8 cellular contexts compared by ENCODE assay signal in the genomic region with DNA sequence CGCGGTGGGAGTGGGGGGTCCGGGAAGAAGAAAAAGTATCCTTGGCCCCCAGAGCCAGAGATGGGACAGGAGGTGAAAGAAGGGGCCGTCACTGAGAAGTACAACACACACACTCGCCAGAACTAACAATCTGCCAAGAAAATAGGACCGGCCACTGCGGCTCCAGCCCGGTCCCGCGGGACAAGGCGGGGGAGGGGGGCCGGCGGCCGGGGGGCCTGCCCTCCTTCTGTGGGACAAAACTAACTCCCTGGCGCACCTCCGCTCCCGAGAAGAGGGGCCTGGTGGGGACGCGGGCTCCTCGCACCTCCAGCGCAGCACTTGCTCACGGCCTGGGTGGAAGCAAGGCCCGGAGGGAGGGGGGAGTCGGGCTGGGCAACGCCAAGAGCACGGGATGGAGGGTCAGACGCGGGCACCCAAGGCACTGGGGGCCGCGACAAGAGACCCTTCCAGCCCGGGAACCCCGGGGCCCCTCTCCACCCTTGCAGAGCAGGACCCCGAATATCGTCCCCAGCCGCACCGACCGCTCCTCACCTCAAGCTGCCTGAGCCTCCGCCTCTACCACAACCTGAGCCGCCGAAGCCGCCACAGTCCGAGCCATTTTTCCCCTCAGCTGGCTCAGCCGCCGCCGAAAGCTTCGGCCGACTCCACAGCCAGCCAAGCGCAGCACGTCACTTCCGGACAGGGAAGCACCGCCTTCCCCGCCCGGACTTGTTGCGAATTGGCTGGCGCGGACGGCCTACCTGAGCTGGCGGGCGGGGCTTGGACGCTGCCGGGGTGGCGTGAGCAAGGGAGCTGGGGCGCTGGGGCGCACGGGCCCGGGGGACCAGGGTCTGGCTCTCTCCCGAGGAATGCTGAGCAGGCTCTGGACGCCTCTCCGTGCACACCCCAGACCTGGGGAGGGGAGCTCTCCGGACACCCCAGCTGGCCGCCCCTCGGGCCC. TPM values are rescaled to one million over a fixed set of nuclear protein-coding genes. Genes with fewer than 3 reads are reported as not detected.
DNase-seq lines count a peak whose midpoint lies in the region; ATAC-seq and TF ChIP-seq lines count a peak whose summit lies in the region.

A gene with protein sequence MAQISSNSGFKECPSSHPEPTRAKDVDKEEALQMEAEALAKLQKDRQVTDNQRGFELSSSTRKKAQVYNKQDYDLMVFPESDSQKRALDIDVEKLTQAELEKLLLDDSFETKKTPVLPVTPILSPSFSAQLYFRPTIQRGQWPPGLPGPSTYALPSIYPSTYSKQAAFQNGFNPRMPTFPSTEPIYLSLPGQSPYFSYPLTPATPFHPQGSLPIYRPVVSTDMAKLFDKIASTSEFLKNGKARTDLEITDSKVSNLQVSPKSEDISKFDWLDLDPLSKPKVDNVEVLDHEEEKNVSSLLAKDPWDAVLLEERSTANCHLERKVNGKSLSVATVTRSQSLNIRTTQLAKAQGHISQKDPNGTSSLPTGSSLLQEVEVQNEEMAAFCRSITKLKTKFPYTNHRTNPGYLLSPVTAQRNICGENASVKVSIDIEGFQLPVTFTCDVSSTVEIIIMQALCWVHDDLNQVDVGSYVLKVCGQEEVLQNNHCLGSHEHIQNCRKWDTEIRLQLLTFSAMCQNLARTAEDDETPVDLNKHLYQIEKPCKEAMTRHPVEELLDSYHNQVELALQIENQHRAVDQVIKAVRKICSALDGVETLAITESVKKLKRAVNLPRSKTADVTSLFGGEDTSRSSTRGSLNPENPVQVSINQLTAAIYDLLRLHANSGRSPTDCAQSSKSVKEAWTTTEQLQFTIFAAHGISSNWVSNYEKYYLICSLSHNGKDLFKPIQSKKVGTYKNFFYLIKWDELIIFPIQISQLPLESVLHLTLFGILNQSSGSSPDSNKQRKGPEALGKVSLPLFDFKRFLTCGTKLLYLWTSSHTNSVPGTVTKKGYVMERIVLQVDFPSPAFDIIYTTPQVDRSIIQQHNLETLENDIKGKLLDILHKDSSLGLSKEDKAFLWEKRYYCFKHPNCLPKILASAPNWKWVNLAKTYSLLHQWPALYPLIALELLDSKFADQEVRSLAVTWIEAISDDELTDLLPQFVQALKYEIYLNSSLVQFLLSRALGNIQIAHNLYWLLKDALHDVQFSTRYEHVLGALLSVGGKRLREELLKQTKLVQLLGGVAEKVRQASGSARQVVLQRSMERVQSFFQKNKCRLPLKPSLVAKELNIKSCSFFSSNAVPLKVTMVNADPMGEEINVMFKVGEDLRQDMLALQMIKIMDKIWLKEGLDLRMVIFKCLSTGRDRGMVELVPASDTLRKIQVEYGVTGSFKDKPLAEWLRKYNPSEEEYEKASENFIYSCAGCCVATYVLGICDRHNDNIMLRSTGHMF (N-terminal part only) (minus strand): TSS at position 670 of the 940 bp plus-strand sequence. CDS start 38,245 bp downstream, outside the sequence.

- H3K27ac ChIP-seq in adrenal gland = peak within 1 kb of the TSS; percentile 87 to 99 (median 98)
- H3K27ac ChIP-seq in heart left ventricle = peak within 1 kb of the TSS; percentile 84 to 99 (median 96)

- peaks cover 12% of the 10 kb centered on the region for H3K36me3 Mint-ChIP-seq in type B pancreatic cell

- intact Hi-C loops in adrenal gland (cut with DNase I) (loop anchor here (5.0 to 10.0 kb wide), 2 partner anchors 123 to 130 kb away; a partner anchor contains a TSS), heart left ventricle (cut with DNase I) (loop anchor here in 6 of 10 donors (2.0 to 10.0 kb wide), 9 partner anchors 43 to 145 kb away; a partner anchor contains a TSS), posterior cingulate gyrus (cut with DNase I) (loop anchor here (2.0 kb wide), 1 partner anchor 131 kb away; a partner anchor contains a TSS)

- DNase-seq in NCI-H146 treated with DMSO at 0.1 percent for 48 hours (lab: John Stamatoyannopoulos, UW; ENCODE audit: unreplicated experiment) (peak; percentile 89), T-helper 1 cell (peak; percentile 83 to 93 (median 92)), adrenal gland (peak; percentile 96 to 99 (median 98)), heart left ventricle (peak; percentile 97 to 98 (median 98)), posterior cingulate gyrus (peak; percentile 92 to 100 (median 97)), type B pancreatic cell (ENCODE audit: extremely low spot score, unreplicated experiment) (peak; percentile 96)

- H3K27me3 ChIP-seq in adrenal gland (no peaks in the 10 kb centered on the region), heart left ventricle (no peaks in the 10 kb centered on the region)

- no peaks in the 10 kb centered on the region for H3K9me3 ChIP-seq in adrenal gland (replicated peaks in 1 of 3)
- H3K9me3 ChIP-seq in heart left ventricle = no peaks in the 10 kb centered on the region

- H3K27me3 Mint-ChIP-seq in type B pancreatic cell = no peaks in the 10 kb centered on the region

- H3K4me3 Mint-ChIP-seq in type B pancreatic cell = peak within 1 kb of the TSS; percentile 97

- no peak for TF ChIP-seq CTCF in adrenal gland (IDR thresholded peaks at IDR 0.05)
- TF ChIP-seq CTCF in heart left ventricle (IDR thresholded peaks at IDR 0.05) = no peak
- no peak for TF ChIP-seq CTCF in type B pancreatic cell (conservative IDR thresholded peaks at IDR 0.05)

- peaks cover 21% of the 10 kb centered on the region for H3K4me1 Mint-ChIP-seq in type B pancreatic cell (ENCODE audit: unreplicated experiment)

- H3K4me3 ChIP-seq in adrenal gland (peak within 1 kb of the TSS; percentile 68 to 95 (median 87)), heart left ventricle (peak within 1 kb of the TSS; percentile 61 to 98 (median 86))

- no peaks in the 10 kb centered on the region for H3K9me3 Mint-ChIP-seq in type B pancreatic cell

- H3K36me3 ChIP-seq in adrenal gland (replicated peaks in 1 of 2) = no peaks in the 10 kb centered on the region
- peaks cover 0 to 16% (median 3%) of the 10 kb centered on the region in 9 donors for H3K36me3 ChIP-seq in heart left ventricle

- H3K27ac Mint-ChIP-seq in type B pancreatic cell = peak within 1 kb of the TSS; percentile 98

- TF ChIP-seq POLR2A in GM15510 (IDR thresholded peaks at IDR 0.05; ENCODE audit: borderline replicate concordance, extremely low read depth, insufficient read length) = peak; percentile 94
- TF ChIP-seq POLR2A in adrenal gland (IDR thresholded peaks at IDR 0.05) = peak; percentile 90 to 98
- peak; percentile 50 to 97 for TF ChIP-seq POLR2A in heart left ventricle (IDR thresholded peaks at IDR 0.05)

- ATAC-seq in HG02884 (IDR thresholded peaks at IDR 0.05; ENCODE audit: unreplicated experiment) = peak; percentile 97
- peak; percentile 96 to 98 (median 98) for ATAC-seq in heart left ventricle

- H3K4me1 ChIP-seq in adrenal gland (replicated peaks in 1 of 2) (peaks cover 19 to 54% of the 10 kb centered on the region in 2 donors), heart left ventricle (peaks cover 0 to 53% (median 30%) of the 10 kb centered on the region in 12 donors)

- WGBS in adrenal gland, 4 donors = 0 to 1% (median 0%) methylated on average over 4 to 72 of the region's 72 CpGs
- WGBS in heart left ventricle, 4 donors = 0 to 1% (median 1%) methylated on average over 37 to 72 of the region's 72 CpGs

RNA-seq across cellular contexts. Expression of the gene that starts here (rescaled TPM):
- total RNA-seq in adrenal gland = 10 to 100 TPM; 52.8 to 89.3 (median 74.5) TPM
- 10 to 100 TPM; 11.0 to 43.6 (median 14.7) TPM for polyA plus RNA-seq in adrenal gland
- total RNA-seq in heart left ventricle = 10 to 100 TPM; 28.5 to 52.2 (median 34.9) TPM
- 10 to 100 TPM in 1 of 2 donors, 1 to 10 TPM in 1; 9.8 to 13.0 TPM for polyA plus RNA-seq in heart left ventricle
- total RNA-seq in type B pancreatic cell (ENCODE audit: low replicate concordance) = 76.2 and 79.2 TPM in 2 replicates

Comparison
In these comparisons a context has a peak if more than half of its experiments do, and no peak if none do; other contexts are left out.
1. Peak in every context shown above with its lines: DNase-seq, ATAC-seq, H3K4me3 ChIP-seq and H3K27ac ChIP-seq.